ENCODE assay signal across 1 cellular context in the genomic region with DNA sequence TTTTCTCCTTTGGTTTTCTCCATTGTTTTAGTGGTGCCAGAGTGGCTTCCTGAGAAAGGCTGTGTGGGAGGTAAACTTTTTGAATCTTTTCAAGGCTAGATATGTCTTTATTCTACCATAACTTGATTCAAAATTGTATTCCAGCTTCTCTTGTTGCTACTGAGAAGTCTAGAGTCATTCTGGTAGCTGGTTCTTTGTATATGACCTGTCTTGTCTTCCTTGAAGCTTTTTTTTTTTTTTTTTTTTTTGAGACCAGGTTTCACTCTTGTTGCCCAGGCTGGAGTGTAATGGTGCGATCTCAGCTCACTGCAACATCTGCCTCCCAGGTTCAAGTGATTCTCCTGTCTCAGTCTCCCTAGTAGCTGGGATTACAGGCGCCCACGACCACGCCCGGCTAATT. TPM values are rescaled to one million over a fixed set of nuclear protein-coding genes. Genes with fewer than 3 reads are reported as not detected.
"Had no signal": no experiment of that assay in that cellular context is flagged by ENCODE, and none has a peak within 500 bp of the region (broad histone marks: within the 10 kb centered on the region; RNA-seq: fewer than 3 reads in every experiment).

No MANE protein-coding gene starts in this region.

RNA-seq across cellular contexts. Expression of a gene that starts 49.7 kb away (rescaled TPM):
- total RNA-seq: temporal lobe had no signal
